Comparison of ENCODE assay signal across 8 cellular contexts in genomic region chrX:78333521-78333920, GRCh38. TPM values are rescaled to one million over a fixed set of nuclear protein-coding genes. Genes with fewer than 3 reads are reported as not detected.
DNase-seq lines count a peak whose midpoint lies in the region; ATAC-seq and TF ChIP-seq lines count a peak whose summit lies in the region.

No MANE protein-coding gene starts in this region.

- peak; percentile 80 for ATAC-seq in HG02798 (IDR thresholded peaks at IDR 0.05; ENCODE audit: poor library complexity, unreplicated experiment)
- ATAC-seq in stimulated activated naive B cell treated with anti-CD40 and anti-IgM and Interleukin-4, amounts not matched to agents 10 μg/mL and 1 μg/mL and 100 μg/mL, for 72 hours (replicated peaks), result peak; percentile 74 to 78
- ATAC-seq in body of pancreas, result no peak

- DNase-seq in MCF 10A (ENCODE audit: unreplicated experiment) (peak; percentile 7), breast epithelium (ENCODE audit: low spot score in 2 of 2) (no peak), COR-L47 (lab: John Stamatoyannopoulos, UW) (no peak), body of pancreas (no peak), LoVo (ENCODE audit: low spot score) (no peak)
- DNase-seq in T-helper 2 cell treated with Interferon-gamma antibody and Interleukin-4, amounts not matched to agents 5 μg/mL and 100 μg/mL, for 36 hours (ENCODE audit: low spot score), result no peak
- no peak for DNase-seq in stimulated activated naive B cell treated with anti-CD40 and anti-IgM and Interleukin-4, amounts not matched to agents 10 μg/mL and 1 μg/mL and 100 μg/mL, for 72 hours

- intact Hi-C loops in MCF 10A (cut with micrococcal nuclease) (no loop called here), breast epithelium (cut with DNase I; ENCODE audit: low total_unique reads) (no loop called here), body of pancreas (cut with DNase I) (no loop called here)

- H3K36me3 Mint-ChIP-seq in MCF 10A (ENCODE audit: insufficient read depth, unreplicated experiment), result no peaks in the 10 kb centered on the region
- H3K36me3 Mint-ChIP-seq in T-helper 2 cell treated with Interferon-gamma antibody and Interleukin-4, amounts not matched to agents 5 μg/mL and 100 μg/mL, for 36 hours (ENCODE audit: low read depth), result peaks cover 9% of the 10 kb centered on the region
- no peaks in the 10 kb centered on the region for H3K36me3 Mint-ChIP-seq in stimulated activated naive B cell treated with anti-CD40 and anti-IgM and Interleukin-4, amounts not matched to agents 10 μg/mL and 1 μg/mL and 100 μg/mL, for 72 hours

- H3K36me3 ChIP-seq in breast epithelium (no peaks in the 10 kb centered on the region), body of pancreas (replicated peaks in 1 of 2; ENCODE audit: insufficient read depth in 1 of 2, low read depth in 2 of 2) (no peaks in the 10 kb centered on the region)

- CTCF ChIA-PET in MCF 10A (lab: Yijun Ruan, JAX), result no interaction called here

- H3K27me3 Mint-ChIP-seq in MCF 10A (ENCODE audit: insufficient read depth, unreplicated experiment), result no peaks in the 10 kb centered on the region
- no peaks in the 10 kb centered on the region for H3K27me3 Mint-ChIP-seq in T-helper 2 cell treated with Interferon-gamma antibody and Interleukin-4, amounts not matched to agents 5 μg/mL and 100 μg/mL, for 36 hours (ENCODE audit: low read depth)
- H3K27me3 Mint-ChIP-seq in stimulated activated naive B cell treated with anti-CD40 and anti-IgM and Interleukin-4, amounts not matched to agents 10 μg/mL and 1 μg/mL and 100 μg/mL, for 72 hours, result no peaks in the 10 kb centered on the region

- H3K4me3 Mint-ChIP-seq in MCF 10A (ENCODE audit: unreplicated experiment), result no peak overlapping the region
- H3K4me3 Mint-ChIP-seq in T-helper 2 cell treated with Interferon-gamma antibody and Interleukin-4, amounts not matched to agents 5 μg/mL and 100 μg/mL, for 36 hours, result peak overlapping the region; percentile 32
- peak overlapping the region; percentile 19 to 26 for H3K4me3 Mint-ChIP-seq in stimulated activated naive B cell treated with anti-CD40 and anti-IgM and Interleukin-4, amounts not matched to agents 10 μg/mL and 1 μg/mL and 100 μg/mL, for 72 hours

- H3K4me1 Mint-ChIP-seq in MCF 10A (ENCODE audit: insufficient read depth, unreplicated experiment), result peaks cover 10% of the 10 kb centered on the region
- peaks cover 44% of the 10 kb centered on the region for H3K4me1 Mint-ChIP-seq in T-helper 2 cell treated with Interferon-gamma antibody and Interleukin-4, amounts not matched to agents 5 μg/mL and 100 μg/mL, for 36 hours (ENCODE audit: low read depth)
- peaks cover 32 to 60% of the 10 kb centered on the region in 2 donors for H3K4me1 Mint-ChIP-seq in stimulated activated naive B cell treated with anti-CD40 and anti-IgM and Interleukin-4, amounts not matched to agents 10 μg/mL and 1 μg/mL and 100 μg/mL, for 72 hours

- peaks cover 0 to 16% of the 10 kb centered on the region in 2 donors for H3K27me3 ChIP-seq in breast epithelium
- no peaks in the 10 kb centered on the region for H3K27me3 ChIP-seq in body of pancreas

- no peaks in the 10 kb centered on the region for H3K9me3 ChIP-seq in breast epithelium
- no peaks in the 10 kb centered on the region for H3K9me3 ChIP-seq in body of pancreas

- BruUV-seq in MCF 10A (replicated peaks; lab: Mats Ljungman, UMichigan), result no TSS peak

- POLR2A ChIA-PET in MCF 10A (lab: Yijun Ruan, JAX), result no interaction called here

- no peak overlapping the region for H3K27ac Mint-ChIP-seq in MCF 10A (ENCODE audit: low read depth, unreplicated experiment)
- H3K27ac Mint-ChIP-seq in T-helper 2 cell treated with Interferon-gamma antibody and Interleukin-4, amounts not matched to agents 5 μg/mL and 100 μg/mL, for 36 hours, result peak overlapping the region; percentile 78
- peak overlapping the region; percentile 81 for H3K27ac Mint-ChIP-seq in stimulated activated naive B cell treated with anti-CD40 and anti-IgM and Interleukin-4, amounts not matched to agents 10 μg/mL and 1 μg/mL and 100 μg/mL, for 72 hours

- TF ChIP-seq POLR2A in breast epithelium (IDR thresholded peaks at IDR 0.05) (no peak), body of pancreas (IDR thresholded peaks at IDR 0.05) (no peak)

- peak overlapping the region in 1 of 2 donors; percentile 43 for H3K27ac ChIP-seq in breast epithelium
- H3K27ac ChIP-seq in body of pancreas, result no peak overlapping the region

- H3K4me1 ChIP-seq in breast epithelium (no peaks in the 10 kb centered on the region), body of pancreas (no peaks in the 10 kb centered on the region)

- peaks cover 10% of the 10 kb centered on the region for H3K9me3 Mint-ChIP-seq in MCF 10A (ENCODE audit: unreplicated experiment)
- peaks cover 22% of the 10 kb centered on the region for H3K9me3 Mint-ChIP-seq in T-helper 2 cell treated with Interferon-gamma antibody and Interleukin-4, amounts not matched to agents 5 μg/mL and 100 μg/mL, for 36 hours
- peaks cover 3% of the 10 kb centered on the region in 2 donors for H3K9me3 Mint-ChIP-seq in stimulated activated naive B cell treated with anti-CD40 and anti-IgM and Interleukin-4, amounts not matched to agents 10 μg/mL and 1 μg/mL and 100 μg/mL, for 72 hours

- no peak overlapping the region for H3K4me3 ChIP-seq in breast epithelium
- H3K4me3 ChIP-seq in body of pancreas, result no peak overlapping the region

- TF ChIP-seq CTCF in MCF 10A (IDR thresholded peaks at IDR 0.05; ENCODE audit: unreplicated experiment) (no peak), breast epithelium (IDR thresholded peaks at IDR 0.05) (no peak), body of pancreas (IDR thresholded peaks at IDR 0.05) (no peak)

RNA-seq across cellular contexts. Expression of gene CYSLTR1, which starts 6.1 kb away (rescaled TPM):
- total RNA-seq in MCF 10A (2022), result 0.16 TPM in 1 of 2 replicates, not detected in the other
- 1 to 10 TPM; 2.8 to 4.5 (median 3.6) TPM for total RNA-seq in breast epithelium
- total RNA-seq in body of pancreas, result 1 to 10 TPM in 1 of 2 donors, under 1 TPM in 1; 0.78 to 4.9 TPM
